Comparison of ENCODE assay signal across 1 cellular context in the genomic region with DNA sequence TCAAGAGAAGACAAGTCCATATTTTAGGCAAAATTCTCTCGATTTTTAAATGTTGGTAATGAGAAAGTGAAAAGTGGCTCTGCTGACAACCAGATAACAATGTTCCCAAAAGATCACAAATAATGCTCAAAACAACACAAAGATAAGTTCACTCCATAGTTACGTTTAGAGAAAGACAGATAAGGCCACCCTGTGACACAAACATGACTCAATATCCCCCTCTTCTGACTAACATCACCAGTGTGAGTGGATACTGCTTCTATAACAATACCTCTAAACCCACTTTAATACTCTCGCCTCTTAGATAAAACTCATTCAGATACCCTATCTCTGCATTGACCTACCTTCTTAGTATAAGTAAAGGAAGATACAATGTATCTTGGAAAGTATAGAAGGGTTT.
TF ChIP-seq lines count a peak whose summit lies in the region.

No MANE protein-coding gene starts in this region.

TF ChIP-seq in GM23338, 12 proteins besides CTCF, POLR2A, EP300 and RAD21 (continued from another document):
- TF ChIP-seq REST (IDR thresholded peaks at IDR 0.05; ENCODE audit: unreplicated experiment) (no peak), CREB1 (CRISPR knock-in tag; IDR thresholded peaks at IDR 0.05; ENCODE audit: low read depth) (no peak), EZH2 (IDR thresholded peaks at IDR 0.05; ENCODE audit: low read depth, unreplicated experiment) (no peak), NANOG (IDR thresholded peaks at IDR 0.05; ENCODE audit: borderline replicate concordance) (no peak), POLR2AphosphoS5 (IDR thresholded peaks at IDR 0.05; ENCODE audit: low read depth) (no peak), ZNF331 (CRISPR knock-in tag; IDR thresholded peaks at IDR 0.05; ENCODE audit: low read depth) (no peak), ZNF114 (CRISPR knock-in tag; IDR thresholded peaks at IDR 0.05) (no peak), JUNB (IDR thresholded peaks at IDR 0.05; ENCODE audit: unreplicated experiment) (no peak)
- TF ChIP-seq, protein P1, sequence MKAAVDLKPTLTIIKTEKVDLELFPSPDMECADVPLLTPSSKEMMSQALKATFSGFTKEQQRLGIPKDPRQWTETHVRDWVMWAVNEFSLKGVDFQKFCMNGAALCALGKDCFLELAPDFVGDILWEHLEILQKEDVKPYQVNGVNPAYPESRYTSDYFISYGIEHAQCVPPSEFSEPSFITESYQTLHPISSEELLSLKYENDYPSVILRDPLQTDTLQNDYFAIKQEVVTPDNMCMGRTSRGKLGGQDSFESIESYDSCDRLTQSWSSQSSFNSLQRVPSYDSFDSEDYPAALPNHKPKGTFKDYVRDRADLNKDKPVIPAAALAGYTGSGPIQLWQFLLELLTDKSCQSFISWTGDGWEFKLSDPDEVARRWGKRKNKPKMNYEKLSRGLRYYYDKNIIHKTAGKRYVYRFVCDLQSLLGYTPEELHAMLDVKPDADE (IDR thresholded peaks at IDR 0.05), result no peak
